In genomic region chr1:28950006-28950405, GRCh38 we compare ENCODE assay signal across 18 cellular contexts. TPM values are rescaled to one million over a fixed set of nuclear protein-coding genes. Genes with fewer than 3 reads are reported as not detected.
DNase-seq lines count a peak whose midpoint lies in the region; ATAC-seq, FAIRE-seq and TF ChIP-seq lines count a peak whose summit lies in the region.
"Had no signal": no experiment of that assay in that cellular context is flagged by ENCODE, and none has a peak within 500 bp of the region (broad histone marks: within the 10 kb centered on the region; RNA-seq: fewer than 3 reads in every experiment).

No MANE protein-coding gene starts in this region.

- no peaks in the 10 kb centered on the region for H3K79me1 ChIP-seq in IMR-90 (ENCODE audit: low read depth in 1 of 2, low read length in 2 of 2)

- no peaks in the 10 kb centered on the region for H3K9me1 ChIP-seq in IMR-90 (ENCODE audit: insufficient read depth, low read length)

- ATAC-seq in activated CD8-positive, alpha-beta T cell treated with anti-CD3 and anti-CD28 coated beads for 36 hours = no peak
- ATAC-seq in activated CD8-positive, alpha-beta T cell treated with anti-CD3 and anti-CD28 coated beads, Interleukin-2, amount 10 ng/mL, durations not matched to agents 7 days and 5 days = no peak
- no peak for ATAC-seq in IMR-90 (ENCODE audit: low read depth)
- ATAC-seq in activated naive CD8-positive, alpha-beta T cell treated with anti-CD3 and anti-CD28 coated beads, Interleukin-2, amount 50 U/mL, for 24 hours = no peak
- ATAC-seq in GM18868 (IDR thresholded peaks at IDR 0.05; ENCODE audit: unreplicated experiment) = no peak

- no peak overlapping the region for H3K18ac ChIP-seq in IMR-90 (ENCODE audit: low read depth, low read length)

- peaks cover 5% of the 10 kb centered on the region for H3K36me3 Mint-ChIP-seq in activated CD8-positive, alpha-beta T cell treated with anti-CD3 and anti-CD28 coated beads for 36 hours (ENCODE audit: low read depth)
- peaks cover 3% of the 10 kb centered on the region for H3K36me3 Mint-ChIP-seq in activated CD8-positive, alpha-beta T cell treated with anti-CD3 and anti-CD28 coated beads, Interleukin-2, amount 10 ng/mL, durations not matched to agents 7 days and 5 days (ENCODE audit: low read depth)
- peaks cover 7% of the 10 kb centered on the region for H3K36me3 Mint-ChIP-seq in activated naive CD8-positive, alpha-beta T cell treated with anti-CD3 and anti-CD28 coated beads, Interleukin-2, amount 50 U/mL, for 24 hours (ENCODE audit: low read depth)

- no peak overlapping the region for H4K91ac ChIP-seq in IMR-90 (ENCODE audit: insufficient read depth, low read depth, low read length)

- H3K9me3 Mint-ChIP-seq in activated CD8-positive, alpha-beta T cell treated with anti-CD3 and anti-CD28 coated beads for 36 hours = no peaks in the 10 kb centered on the region
- H3K9me3 Mint-ChIP-seq in activated CD8-positive, alpha-beta T cell treated with anti-CD3 and anti-CD28 coated beads, Interleukin-2, amount 10 ng/mL, durations not matched to agents 7 days and 5 days (ENCODE audit: insufficient read depth) = no peaks in the 10 kb centered on the region
- H3K9me3 Mint-ChIP-seq in activated naive CD8-positive, alpha-beta T cell treated with anti-CD3 and anti-CD28 coated beads, Interleukin-2, amount 50 U/mL, for 24 hours = no peaks in the 10 kb centered on the region

- CTCF ChIA-PET in activated CD8-positive, alpha-beta T cell treated with anti-CD3 and anti-CD28 coated beads for 36 hours (lab: Charles Lee) = interaction anchor here (1.4 kb wide), 1 partner anchor 36 kb away, joined by 4 read pairs; no protein-coding TSS in a partner anchor
- CTCF ChIA-PET in activated CD8-positive, alpha-beta T cell treated with anti-CD3 and anti-CD28 coated beads, Interleukin-2, amount 10 ng/mL, durations not matched to agents 7 days and 5 days (lab: Charles Lee) = interaction anchor here (0.7 kb wide), 1 partner anchor 10 kb away, joined by 3 read pairs; no protein-coding TSS in a partner anchor
- CTCF ChIA-PET in IMR-90 (lab: Yijun Ruan, JAX) = no interaction called here

- no peak for FAIRE-seq in RCC 7860 (lab: Jason Lieb, UNC)
- FAIRE-seq: HTR-8/SVneo had no signal

- H3K4me3 Mint-ChIP-seq in activated CD8-positive, alpha-beta T cell treated with anti-CD3 and anti-CD28 coated beads for 36 hours = no peak overlapping the region
- H3K4me3 Mint-ChIP-seq in activated CD8-positive, alpha-beta T cell treated with anti-CD3 and anti-CD28 coated beads, Interleukin-2, amount 10 ng/mL, durations not matched to agents 7 days and 5 days = no peak overlapping the region
- H3K4me3 Mint-ChIP-seq in activated naive CD8-positive, alpha-beta T cell treated with anti-CD3 and anti-CD28 coated beads, Interleukin-2, amount 50 U/mL, for 24 hours = no peak overlapping the region

- POLR2A ChIA-PET in activated CD8-positive, alpha-beta T cell treated with anti-CD3 and anti-CD28 coated beads for 36 hours (lab: Charles Lee) = no interaction called here
- POLR2A ChIA-PET in activated CD8-positive, alpha-beta T cell treated with anti-CD3 and anti-CD28 coated beads, Interleukin-2, amount 10 ng/mL, durations not matched to agents 7 days and 5 days (lab: Charles Lee) = no interaction called here
- POLR2A ChIA-PET in IMR-90 (lab: Charles Lee; ENCODE audit: unreplicated experiment) = no interaction called here

- no peak for TF ChIP-seq RAD21 in IMR-90 (IDR thresholded peaks at IDR 0.05; ENCODE audit: low read length)

- in situ Hi-C loops in IMR-90 (cut with MboI; ENCODE audit: low sequenced_read_pairs) = no loop called here

- H2AK5ac ChIP-seq in IMR-90 (ENCODE audit: low read depth, low read length) = no peak overlapping the region

- no peaks in the 10 kb centered on the region for H3K27me3 ChIP-seq in IMR-90 (ENCODE audit: control insufficient read depth, insufficient read depth, low read length)
- H3K27me3 ChIP-seq in neutrophil = no peaks in the 10 kb centered on the region

- intact Hi-C loops in activated CD8-positive, alpha-beta T cell treated with anti-CD3 and anti-CD28 coated beads for 36 hours (cut with micrococcal nuclease) = no loop called here
- intact Hi-C loops in IMR-90 (cut with micrococcal nuclease) = no loop called here

- no peak overlapping the region for H3K23ac ChIP-seq in IMR-90 (ENCODE audit: low read depth, low read length)

- H2AK9ac ChIP-seq in IMR-90 (replicated peaks; ENCODE audit: low read depth, low read length, poor library complexity) = no peak overlapping the region

- H3K36me3 ChIP-seq in IMR-90 (ENCODE audit: control insufficient read depth, insufficient read depth, low read length) = no peaks in the 10 kb centered on the region
- H3K36me3 ChIP-seq in neutrophil = no peaks in the 10 kb centered on the region
- H3K36me3 ChIP-seq: HAP-1 had no signal

- H3K56ac ChIP-seq in IMR-90 (ENCODE audit: extremely low read depth, insufficient read depth, low read length) = no peak overlapping the region

- no peak overlapping the region for H4K8ac ChIP-seq in IMR-90 (ENCODE audit: low read depth in 2 of 2, low read length in 2 of 2)

- DNase-seq in activated CD8-positive, alpha-beta T cell treated with anti-CD3 and anti-CD28 coated beads for 36 hours = no peak
- no peak for DNase-seq in activated CD8-positive, alpha-beta T cell treated with anti-CD3 and anti-CD28 coated beads, Interleukin-2, amount 10 ng/mL, durations not matched to agents 7 days and 5 days
- no peak for DNase-seq in IMR-90
- DNase-seq in activated naive CD8-positive, alpha-beta T cell treated with anti-CD3 and anti-CD28 coated beads, Interleukin-2, amount 50 U/mL, for 24 hours = no peak
- no peak for DNase-seq in stimulated activated naive CD4-positive, alpha-beta T cell (lab: John Stamatoyannopoulos, UW)
- DNase-seq in RCC 7860 (ENCODE audit: low spot score) = no peak
- DNase-seq: AML-193, COR-L47, DMS79, Kasumi-1, NCI-H1694, NCI-H2081, Right ventricle myocardium superior had no signal

- peaks cover 39% of the 10 kb centered on the region for H3K4me1 Mint-ChIP-seq in activated CD8-positive, alpha-beta T cell treated with anti-CD3 and anti-CD28 coated beads for 36 hours (ENCODE audit: low read depth)
- H3K4me1 Mint-ChIP-seq in activated CD8-positive, alpha-beta T cell treated with anti-CD3 and anti-CD28 coated beads, Interleukin-2, amount 10 ng/mL, durations not matched to agents 7 days and 5 days (ENCODE audit: low read depth) = no peaks in the 10 kb centered on the region
- H3K4me1 Mint-ChIP-seq in activated naive CD8-positive, alpha-beta T cell treated with anti-CD3 and anti-CD28 coated beads, Interleukin-2, amount 50 U/mL, for 24 hours = peaks cover 45% of the 10 kb centered on the region

- H3K4me3 ChIP-seq in IMR-90 (ENCODE audit: insufficient read depth, low read depth, low read length) = no peak overlapping the region
- H3K4me3 ChIP-seq in neutrophil (ENCODE audit: low read depth in 1 of 2, low read length in 1 of 2) = no peak overlapping the region
- H3K4me3 ChIP-seq: HAP-1 had no signal

- H3K27ac Mint-ChIP-seq in activated CD8-positive, alpha-beta T cell treated with anti-CD3 and anti-CD28 coated beads for 36 hours = peak overlapping the region; percentile 50
- H3K27ac Mint-ChIP-seq in activated CD8-positive, alpha-beta T cell treated with anti-CD3 and anti-CD28 coated beads, Interleukin-2, amount 10 ng/mL, durations not matched to agents 7 days and 5 days = no peak overlapping the region
- peak overlapping the region; percentile 55 for H3K27ac Mint-ChIP-seq in activated naive CD8-positive, alpha-beta T cell treated with anti-CD3 and anti-CD28 coated beads, Interleukin-2, amount 50 U/mL, for 24 hours

- no peak overlapping the region for H4K5ac ChIP-seq in IMR-90 (ENCODE audit: low read depth, low read length)

- H4K20me1 ChIP-seq in IMR-90 (ENCODE audit: insufficient read depth, low read length) = no peaks in the 10 kb centered on the region; the same call in 1 of the 2 replicates

- no peak overlapping the region for H2BK120ac ChIP-seq in IMR-90 (ENCODE audit: low read depth, low read length)

- H3K4me2 ChIP-seq in IMR-90 (ENCODE audit: low read depth, low read length) = no peak overlapping the region

- no peak overlapping the region for H2BK5ac ChIP-seq in IMR-90 (ENCODE audit: low read depth, low read length, poor library complexity, severe bottlenecking)

- no peaks in the 10 kb centered on the region for H3K27me3 Mint-ChIP-seq in activated CD8-positive, alpha-beta T cell treated with anti-CD3 and anti-CD28 coated beads for 36 hours
- no peaks in the 10 kb centered on the region for H3K27me3 Mint-ChIP-seq in activated CD8-positive, alpha-beta T cell treated with anti-CD3 and anti-CD28 coated beads, Interleukin-2, amount 10 ng/mL, durations not matched to agents 7 days and 5 days (ENCODE audit: low read depth)
- H3K27me3 Mint-ChIP-seq in activated naive CD8-positive, alpha-beta T cell treated with anti-CD3 and anti-CD28 coated beads, Interleukin-2, amount 50 U/mL, for 24 hours = no peaks in the 10 kb centered on the region

- no peak overlapping the region for H2AFZ ChIP-seq in IMR-90 (replicated peaks; ENCODE audit: low read length, poor library complexity)

- H2BK15ac ChIP-seq in IMR-90 (ENCODE audit: low read depth, low read length) = no peak overlapping the region

- no peaks in the 10 kb centered on the region for H3K9me3 ChIP-seq in IMR-90 (ENCODE audit: control insufficient read depth, insufficient read depth, low read length)
- H3K9me3 ChIP-seq in neutrophil = no peaks in the 10 kb centered on the region
- H3K9me3 ChIP-seq: HAP-1 had no signal

- H3K4me1 ChIP-seq in IMR-90 (ENCODE audit: control insufficient read depth, insufficient read depth, low read length) (no peaks in the 10 kb centered on the region), neutrophil (ENCODE audit: control insufficient read depth in 1 of 2, insufficient read depth in 1 of 2, low read depth in 1 of 2, low read length in 1 of 2) (peaks cover 4 to 10% of the 10 kb centered on the region in 2 experiments)
- H3K4me1 ChIP-seq: HAP-1 had no signal

- no peak overlapping the region for H3K9ac ChIP-seq in IMR-90 (ENCODE audit: low read depth, low read length)

- no peak overlapping the region for H3K27ac ChIP-seq in IMR-90 (ENCODE audit: insufficient read depth, low read length)
- H3K27ac ChIP-seq in neutrophil = peak overlapping the region; percentile 35
- H3K27ac ChIP-seq: 22Rv1 had no signal

- TF ChIP-seq POLR2A in IMR-90 (IDR thresholded peaks at IDR 0.05; ENCODE audit: low read depth, low read length) = no peak

- H3K4ac ChIP-seq in IMR-90 (ENCODE audit: low read depth, low read length) = no peak overlapping the region

- no peak overlapping the region for H3K14ac ChIP-seq in IMR-90 (replicated peaks; ENCODE audit: low read depth, low read length)

- BruUV-seq in IMR-90 (replicated peaks; lab: Mats Ljungman, UMichigan) = no TSS peak

- no peak overlapping the region for H2BK20ac ChIP-seq in IMR-90 (ENCODE audit: low read depth, low read length)

- no peak for TF ChIP-seq CTCF in activated CD8-positive, alpha-beta T cell treated with anti-CD3 and anti-CD28 coated beads for 36 hours (IDR thresholded peaks at IDR 0.05)
- TF ChIP-seq CTCF in IMR-90 (conservative IDR thresholded peaks at IDR 0.05; ENCODE audit: low read depth, low read length) = no peak
- no peak for TF ChIP-seq CTCF in neutrophil (IDR thresholded peaks at IDR 0.05)

- no CpG with 5 or more reads among the region's 1 CpG for WGBS in IMR-90 (ENCODE audit: extremely low coverage in 2 of 2, insufficient read length in 1 of 2), 2 experiments

- dilution Hi-C loops in IMR-90 (cut with HindIII; ENCODE audit: low sequenced_read_pairs, unreplicated experiment) = no loop called here

RNA-seq across cellular contexts. Expression of gene EPB41, which starts 35.6 kb away (rescaled TPM):
- 10 to 100 TPM; 74.9 to 80.3 TPM for total RNA-seq in activated CD8-positive, alpha-beta T cell treated with anti-CD3 and anti-CD28 coated beads for 36 hours
- total RNA-seq in activated CD8-positive, alpha-beta T cell treated with anti-CD3 and anti-CD28 coated beads, Interleukin-2, amount 10 ng/mL, durations not matched to agents 7 days and 5 days = 10 to 100 TPM; 94.5 to 95.4 TPM
- total RNA-seq in IMR-90 (2012; rRNA removed) = 8.1 and 10.0 TPM in 2 replicates
- 3.1 and 4.6 TPM in 2 replicates for polyA plus RNA-seq in IMR-90 (2012; rRNA removed)
- polyA plus RNA-seq in IMR-90 (2012; cell fraction: cytosol; rRNA removed) = 1.3 TPM in 2 replicates
- polyA plus RNA-seq in IMR-90 (2012; cell fraction: nucleus; rRNA removed; ENCODE audit: low replicate concordance) = 2.2 and 12.8 TPM in 2 replicates
